Comparison of ENCODE assay signal across 16 cellular contexts in genomic region chr11:12123177-12123576, GRCh38. TPM values are rescaled to one million over a fixed set of nuclear protein-coding genes. Genes with fewer than 3 reads are reported as not detected.
DNase-seq lines count a peak whose midpoint lies in the region; ATAC-seq and TF ChIP-seq lines count a peak whose summit lies in the region.
"Had no signal": no experiment of that assay in that cellular context is flagged by ENCODE, and none has a peak within 500 bp of the region (broad histone marks: within the 10 kb centered on the region; RNA-seq: fewer than 3 reads in every experiment).

No MANE protein-coding gene starts in this region.

- H3K4me1 ChIP-seq in mammary epithelial cell (ENCODE audit: insufficient read depth, low read length) = peaks cover 97% of the 10 kb centered on the region
- peaks cover 65% of the 10 kb centered on the region for H3K4me1 ChIP-seq in testis
- H3K4me1 ChIP-seq in psoas muscle = peaks cover 13% of the 10 kb centered on the region

- no peaks in the 10 kb centered on the region for H3K9me3 ChIP-seq in mammary epithelial cell (replicated peaks; ENCODE audit: insufficient read depth, low read length)
- no peaks in the 10 kb centered on the region for H3K9me3 ChIP-seq in testis
- no peaks in the 10 kb centered on the region for H3K9me3 ChIP-seq in psoas muscle

- 17% methylated on average over 1 of the region's 1 CpG for WGBS in mammary epithelial cell (ENCODE audit: low coverage, missing lambda C conversion rate)
- WGBS in testis, 2 donors = 78 to 95% methylated on average over 1 of the region's 1 CpG
- WGBS in psoas muscle, 3 donors = 94 to 95% (median 95%) methylated on average over 1 of the region's 1 CpG

- H3K4me3 ChIP-seq in mammary epithelial cell (replicated peaks in 1 of 3; ENCODE audit: insufficient read depth in 1 of 3, low read depth in 2 of 3, low read length in 3 of 3) (no peak overlapping the region), foreskin fibroblast (ENCODE audit: low read depth in 1 of 2, low read length in 2 of 2) (no peak overlapping the region), testis (no peak overlapping the region), psoas muscle (no peak overlapping the region)
- H3K4me3 ChIP-seq: lung had no signal

- TF ChIP-seq CTCF in mammary epithelial cell (conservative IDR thresholded peaks at IDR 0.05 in 1 of 2, IDR thresholded peaks at IDR 0.05 in 1 of 2; ENCODE audit: extremely low read depth in 1 of 2, insufficient read depth in 1 of 2, low read depth in 1 of 2, low read length in 2 of 2) (no peak), foreskin fibroblast (IDR thresholded peaks at IDR 0.05; ENCODE audit: low read depth, low read length) (no peak), testis (IDR thresholded peaks at IDR 0.05) (no peak), psoas muscle (IDR thresholded peaks at IDR 0.05) (no peak)

- no peaks in the 10 kb centered on the region for H3K27me3 ChIP-seq in mammary epithelial cell (ENCODE audit: insufficient read depth, low read length)
- H3K27me3 ChIP-seq in testis = no peaks in the 10 kb centered on the region
- no peaks in the 10 kb centered on the region for H3K27me3 ChIP-seq in psoas muscle (ENCODE audit: insufficient read depth in 3 of 3, low read length in 2 of 3)

- H3K4me1 Mint-ChIP-seq in stimulated activated naive B cell treated with anti-CD40 and anti-IgM and Interleukin-4, amounts not matched to agents 10 μg/mL and 1 μg/mL and 100 μg/mL, for 72 hours = peaks cover 4 to 7% of the 10 kb centered on the region in 2 donors

- dilution Hi-C loops in mammary epithelial cell (cut with HindIII; ENCODE audit: low sequenced_read_pairs) = no loop called here

- TF ChIP-seq POLR2A in testis (IDR thresholded peaks at IDR 0.05) = no peak

- no peaks in the 10 kb centered on the region for H4K20me1 ChIP-seq in mammary epithelial cell (ENCODE audit: insufficient read depth, low read length)

- H3K27ac ChIP-seq in mammary epithelial cell (ENCODE audit: insufficient read depth, low read depth, low read length) (peak overlapping the region; percentile 67), testis (peak overlapping the region; percentile 21 to 95), psoas muscle (no peak overlapping the region)

- CTCF ChIA-PET in mammary epithelial cell (lab: Charles Lee; ENCODE audit: low non-redundant PET) = interaction anchor here (0.7 kb wide), 1 partner anchor 111 kb away, joined by 4 read pairs; no protein-coding TSS in a partner anchor

- H3K9me3 Mint-ChIP-seq in stimulated activated naive B cell treated with anti-CD40 and anti-IgM and Interleukin-4, amounts not matched to agents 10 μg/mL and 1 μg/mL and 100 μg/mL, for 72 hours = no peaks in the 10 kb centered on the region
- H3K9me3 Mint-ChIP-seq: activated T-cell treated with anti-CD3 and anti-CD28 coated beads, Interleukin-2, amount 50 U/mL, for 72 hours; CD4-positive, alpha-beta memory T cell; T-helper 2 cell treated with Interferon-gamma antibody and Interleukin-4, amounts not matched to agents 5 μg/mL and 100 μg/mL, for 36 hours had no signal

- intact Hi-C loops in mammary epithelial cell (cut with micrococcal nuclease) = loop anchor here (2.0 kb wide), 1 partner anchor 44 kb away; no protein-coding TSS in a partner anchor
- intact Hi-C loops in testis (cut with DNase I; ENCODE audit: low total_unique reads) = no loop called here
- intact Hi-C loops in psoas muscle (cut with DNase I) = loop anchor here in 1 of 2 donors (5.0 kb wide), 1 partner anchor 109 kb away; no protein-coding TSS in a partner anchor

- no peak overlapping the region for H3K4me3 Mint-ChIP-seq in stimulated activated naive B cell treated with anti-CD40 and anti-IgM and Interleukin-4, amounts not matched to agents 10 μg/mL and 1 μg/mL and 100 μg/mL, for 72 hours
- H3K4me3 Mint-ChIP-seq: activated CD4-positive, alpha-beta T cell treated with anti-CD3 and anti-CD28 coated beads for 36 hours; activated T-cell treated with anti-CD3 and anti-CD28 coated beads, Interleukin-2, amount 50 U/mL, for 72 hours; CD4-positive, alpha-beta memory T cell; T-helper 2 cell treated with Interferon-gamma antibody and Interleukin-4, amounts not matched to agents 5 μg/mL and 100 μg/mL, for 36 hours had no signal

- in situ Hi-C loops in mammary epithelial cell (cut with MboI; ENCODE audit: low sequenced_read_pairs in 2 of 2) = no loop called here

- H3K79me2 ChIP-seq in mammary epithelial cell (ENCODE audit: insufficient read depth, low read length) = peaks cover 96% of the 10 kb centered on the region

- H3K4me2 ChIP-seq in mammary epithelial cell (ENCODE audit: insufficient read depth, low read depth, low read length) = peak overlapping the region; percentile 32

- no peak for ATAC-seq in stimulated activated naive B cell treated with anti-CD40 and anti-IgM and Interleukin-4, amounts not matched to agents 10 μg/mL and 1 μg/mL and 100 μg/mL, for 72 hours (replicated peaks)
- ATAC-seq in psoas muscle = no peak
- ATAC-seq: activated CD4-positive, alpha-beta T cell treated with anti-CD3 and anti-CD28 coated beads for 36 hours; activated T-cell treated with anti-CD3 and anti-CD28 coated beads, Interleukin-2, amount 50 U/mL, for 72 hours; PC-3 had no signal

- no TSS peak for BruUV-seq in mammary epithelial cell (replicated peaks; lab: Mats Ljungman, UMichigan)

- H3K9ac ChIP-seq in mammary epithelial cell (ENCODE audit: insufficient read depth, low read length) = peak overlapping the region; percentile 39

- H3K36me3 Mint-ChIP-seq in stimulated activated naive B cell treated with anti-CD40 and anti-IgM and Interleukin-4, amounts not matched to agents 10 μg/mL and 1 μg/mL and 100 μg/mL, for 72 hours = no peaks in the 10 kb centered on the region

- no peak overlapping the region for H2AFZ ChIP-seq in mammary epithelial cell (ENCODE audit: low read depth, low read length)

- H3K27me3 Mint-ChIP-seq in stimulated activated naive B cell treated with anti-CD40 and anti-IgM and Interleukin-4, amounts not matched to agents 10 μg/mL and 1 μg/mL and 100 μg/mL, for 72 hours = peaks cover 11 to 31% of the 10 kb centered on the region in 2 donors
- H3K27me3 Mint-ChIP-seq: activated CD4-positive, alpha-beta T cell treated with anti-CD3 and anti-CD28 coated beads for 36 hours; CD4-positive, alpha-beta memory T cell had no signal

- no peak overlapping the region for H3K27ac Mint-ChIP-seq in stimulated activated naive B cell treated with anti-CD40 and anti-IgM and Interleukin-4, amounts not matched to agents 10 μg/mL and 1 μg/mL and 100 μg/mL, for 72 hours
- H3K27ac Mint-ChIP-seq: activated CD4-positive, alpha-beta T cell treated with anti-CD3 and anti-CD28 coated beads for 36 hours; activated T-cell treated with anti-CD3 and anti-CD28 coated beads, Interleukin-2, amount 50 U/mL, for 72 hours; T-helper 2 cell treated with Interferon-gamma antibody and Interleukin-4, amounts not matched to agents 5 μg/mL and 100 μg/mL, for 36 hours had no signal

- H3K36me3 ChIP-seq in mammary epithelial cell (ENCODE audit: insufficient read depth, low read length) (peaks cover 12% of the 10 kb centered on the region), testis (ENCODE audit: low read depth, missing control alignments) (no peaks in the 10 kb centered on the region), psoas muscle (ENCODE audit: insufficient read depth in 1 of 2, low read depth in 1 of 2) (no peaks in the 10 kb centered on the region)

- DNase-seq in HCEC 1CT (peak; percentile 85), mammary epithelial cell (peak; percentile 80), foreskin fibroblast (peak; percentile 54 to 72), testis (no peak), NOMO-1 (lab: John Stamatoyannopoulos, UW; ENCODE audit: unreplicated experiment in 2 of 2) (no peak), psoas muscle (no peak), NCI-H2196 treated with DMSO at 0.1 percent for 48 hours (lab: John Stamatoyannopoulos, UW; ENCODE audit: unreplicated experiment) (no peak)
- no peak for DNase-seq in stimulated activated naive B cell treated with anti-CD40 and anti-IgM and Interleukin-4, amounts not matched to agents 10 μg/mL and 1 μg/mL and 100 μg/mL, for 72 hours
- DNase-seq: activated CD4-positive, alpha-beta T cell treated with anti-CD3 and anti-CD28 coated beads for 36 hours; activated T-cell treated with anti-CD3 and anti-CD28 coated beads, Interleukin-2, amount 50 U/mL, for 72 hours; CD4-positive, alpha-beta memory T cell; NCI-H1436; PC-3; stimulated activated naive CD4-positive, alpha-beta T cell treated with Interleukin-2 at 50 U/mL for 16 hours had no signal

RNA-seq across cellular contexts. Expression of gene MICAL2, which starts 12.8 kb away (rescaled TPM):
- total RNA-seq in mammary epithelial cell = 100 to 1,000 TPM; 163 to 339 TPM
- polyA plus RNA-seq in mammary epithelial cell = 71.2 TPM
- polyA minus RNA-seq in mammary epithelial cell = 276 TPM
- total RNA-seq in testis = 100 to 1,000 TPM; 401 to 461 TPM
- 224 TPM for polyA plus RNA-seq in testis (ENCODE audit: insufficient read depth, low read depth, low replicate concordance)
- total RNA-seq in psoas muscle = 10 to 100 TPM; 14.0 to 45.7 (median 29.0) TPM
- 10 to 100 TPM in 2 of 3 donors, 1 to 10 TPM in 1; 6.8 to 15.0 (median 11.7) TPM for polyA plus RNA-seq in psoas muscle

Comparison
In these comparisons a context has a peak if more than half of its experiments do, and no peak if none do; other contexts are left out.
1. DNase-seq: peak in HCEC 1CT (single experiment), mammary epithelial cell (single experiment) and foreskin fibroblast (2 of 2); none in testis (single experiment), NOMO-1 (0 of 2), stimulated activated naive B cell treated with anti-CD40 and anti-IgM and Interleukin-4, amounts not matched to agents 10 μg/mL and 1 μg/mL and 100 μg/mL, for 72 hours (single experiment), psoas muscle (0 of 2) and NCI-H2196 treated with DMSO at 0.1 percent for 48 hours (single experiment).